Comparison of ENCODE assay signal across 8 cellular contexts in the genomic region with DNA sequence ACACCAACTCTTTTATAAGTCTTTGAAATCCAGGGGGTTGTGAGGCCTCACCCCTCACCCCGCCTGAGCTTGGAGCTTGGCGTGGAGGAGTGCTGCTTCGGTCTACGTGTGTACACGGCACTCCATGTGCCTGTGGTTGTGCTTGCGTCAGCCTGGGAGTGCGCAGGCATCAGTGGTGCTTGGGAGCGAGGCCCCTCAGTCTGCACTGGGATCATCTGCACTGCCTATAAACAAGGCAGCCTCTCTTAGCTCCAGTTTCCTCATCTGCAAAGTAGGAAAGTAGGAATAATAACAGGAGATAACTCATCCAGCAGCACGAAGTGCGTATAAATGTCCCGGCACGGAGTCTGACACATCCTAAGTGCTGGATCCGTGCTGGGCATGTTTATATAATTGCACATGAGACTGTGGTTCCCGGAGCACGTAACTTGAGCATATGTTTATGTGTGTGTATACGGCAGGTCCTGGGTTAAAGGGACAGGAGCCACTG. TPM values are rescaled to one million over a fixed set of nuclear protein-coding genes. Genes with fewer than 3 reads are reported as not detected.
DNase-seq lines count a peak whose midpoint lies in the region; ATAC-seq and TF ChIP-seq lines count a peak whose summit lies in the region.

No MANE protein-coding gene starts in this region.

- H3K27me3 ChIP-seq in brain microvascular endothelial cell (replicated peaks) (no peaks in the 10 kb centered on the region), kidney epithelial cell (ENCODE audit: control insufficient read depth, insufficient read depth, low read length) (no peaks in the 10 kb centered on the region), SK-N-SH (ENCODE audit: insufficient read depth) (no peaks in the 10 kb centered on the region)

- in situ Hi-C loops in brain microvascular endothelial cell (cut with HindIII; ENCODE audit: low pct_ligation_motif_present, low sequenced_read_pairs), result no loop called here

- H3K36me3 ChIP-seq in brain microvascular endothelial cell (replicated peaks) (no peaks in the 10 kb centered on the region), kidney epithelial cell (ENCODE audit: control insufficient read depth, insufficient read depth, low read length) (no peaks in the 10 kb centered on the region), SK-N-SH (replicated peaks in 1 of 2; ENCODE audit: control insufficient read depth in 1 of 2, insufficient read depth in 2 of 2, low read length in 1 of 2) (no peaks in the 10 kb centered on the region)

- no peak overlapping the region for H3K4me2 ChIP-seq in SK-N-SH

- no peak for TF ChIP-seq CTCF in brain microvascular endothelial cell (IDR thresholded peaks at IDR 0.05; ENCODE audit: low read depth, low read length, missing control alignments)
- no peak for TF ChIP-seq CTCF in kidney epithelial cell (IDR thresholded peaks at IDR 0.05; ENCODE audit: insufficient read depth, low read length, poor library complexity, severe bottlenecking)
- TF ChIP-seq CTCF in SK-N-SH (IDR thresholded peaks at IDR 0.05), result no peak

- no peak overlapping the region for H3K9ac ChIP-seq in SK-N-SH

- H3F3A ChIP-seq in SK-N-SH (replicated peaks; ENCODE audit: insufficient read depth), result no peaks in the 10 kb centered on the region

- POLR2A ChIA-PET in SK-N-SH (lab: Yijun Ruan, JAX), result no interaction called here

- no peaks in the 10 kb centered on the region for H3K9me3 ChIP-seq in SK-N-SH

- peak; percentile 4 for ATAC-seq in GM18498 (IDR thresholded peaks at IDR 0.05; ENCODE audit: unreplicated experiment)
- peak; percentile 20 for ATAC-seq in HG02884 (IDR thresholded peaks at IDR 0.05; ENCODE audit: unreplicated experiment)
- ATAC-seq in HG03565 (IDR thresholded peaks at IDR 0.05; ENCODE audit: unreplicated experiment), result no peak

- no peak for TF ChIP-seq RAD21 in SK-N-SH (IDR thresholded peaks at IDR 0.05; ENCODE audit: low read length)

- no peaks in the 10 kb centered on the region for H3K79me2 ChIP-seq in SK-N-SH (ENCODE audit: insufficient read depth)

- 58% methylated on average over 14 of the region's 16 CpGs for WGBS in SK-N-SH (ENCODE audit: low lambda C conversion rate)

- H2AFZ ChIP-seq in SK-N-SH (ENCODE audit: low read depth), result no peak overlapping the region

- peak; percentile 62 for DNase-seq in T follicular helper cell (ENCODE audit: low read depth)
- DNase-seq in brain microvascular endothelial cell, result peak; percentile 92
- peak; percentile 29 for DNase-seq in kidney epithelial cell (ENCODE audit: low read depth)
- DNase-seq in stimulated activated CD4-positive, alpha-beta T cell treated with anti-CD3 and anti-CD28 coated beads, Interleukin-2, amount 100 ng/mL, for 24 hours, result peak; percentile 56 to 59
- DNase-seq in SK-N-SH, result no peak

- no peak for TF ChIP-seq EP300 in SK-N-SH (IDR thresholded peaks at IDR 0.05; ENCODE audit: borderline replicate concordance in 1 of 2, low read depth in 1 of 2, low read length in 1 of 2)

- CTCF ChIA-PET in SK-N-SH (lab: Yijun Ruan, JAX), result no interaction called here

- no peaks in the 10 kb centered on the region for H4K20me1 ChIP-seq in SK-N-SH (ENCODE audit: insufficient read depth)

- H3K27ac ChIP-seq in brain microvascular endothelial cell, result peak overlapping the region; percentile 90
- H3K27ac ChIP-seq in SK-N-SH (ENCODE audit: low read depth in 2 of 2, low read length in 1 of 2), result no peak overlapping the region

- H3K4me3 ChIP-seq in brain microvascular endothelial cell (ENCODE audit: low read depth, low read length), result peak overlapping the region; percentile 89
- H3K4me3 ChIP-seq in kidney epithelial cell (ENCODE audit: low read depth, low read length), result peak overlapping the region; percentile 69
- no peak overlapping the region for H3K4me3 ChIP-seq in SK-N-SH (ENCODE audit: low read depth in 2 of 2, low read length in 1 of 2)

- no peaks in the 10 kb centered on the region; a peak in 2 of 4 replicates for H3K4me1 ChIP-seq in SK-N-SH (ENCODE audit: control insufficient read depth in 1 of 2, insufficient read depth in 2 of 2, low read depth in 1 of 2, low read length in 1 of 2)

- H3K9me2 ChIP-seq in SK-N-SH, result no peaks in the 10 kb centered on the region

TF ChIP-seq in SK-N-SH, 30 proteins besides CTCF, POLR2A, EP300 and RAD21:
- no peak for TF ChIP-seq RCOR1 (IDR thresholded peaks at IDR 0.05; ENCODE audit: low read length)
- no peak for TF ChIP-seq TEAD4 (IDR thresholded peaks at IDR 0.05; ENCODE audit: borderline replicate concordance, insufficient read depth)
- TF ChIP-seq, protein P1, sequence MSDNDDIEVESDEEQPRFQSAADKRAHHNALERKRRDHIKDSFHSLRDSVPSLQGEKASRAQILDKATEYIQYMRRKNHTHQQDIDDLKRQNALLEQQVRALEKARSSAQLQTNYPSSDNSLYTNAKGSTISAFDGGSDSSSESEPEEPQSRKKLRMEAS (IDR thresholded peaks at IDR 0.05; ENCODE audit: low read depth), result no peak
- no peak for TF ChIP-seq JUND (IDR thresholded peaks at IDR 0.05)
- no peak for TF ChIP-seq NFIC (IDR thresholded peaks at IDR 0.05; ENCODE audit: borderline replicate concordance)
- TF ChIP-seq, protein P2, sequence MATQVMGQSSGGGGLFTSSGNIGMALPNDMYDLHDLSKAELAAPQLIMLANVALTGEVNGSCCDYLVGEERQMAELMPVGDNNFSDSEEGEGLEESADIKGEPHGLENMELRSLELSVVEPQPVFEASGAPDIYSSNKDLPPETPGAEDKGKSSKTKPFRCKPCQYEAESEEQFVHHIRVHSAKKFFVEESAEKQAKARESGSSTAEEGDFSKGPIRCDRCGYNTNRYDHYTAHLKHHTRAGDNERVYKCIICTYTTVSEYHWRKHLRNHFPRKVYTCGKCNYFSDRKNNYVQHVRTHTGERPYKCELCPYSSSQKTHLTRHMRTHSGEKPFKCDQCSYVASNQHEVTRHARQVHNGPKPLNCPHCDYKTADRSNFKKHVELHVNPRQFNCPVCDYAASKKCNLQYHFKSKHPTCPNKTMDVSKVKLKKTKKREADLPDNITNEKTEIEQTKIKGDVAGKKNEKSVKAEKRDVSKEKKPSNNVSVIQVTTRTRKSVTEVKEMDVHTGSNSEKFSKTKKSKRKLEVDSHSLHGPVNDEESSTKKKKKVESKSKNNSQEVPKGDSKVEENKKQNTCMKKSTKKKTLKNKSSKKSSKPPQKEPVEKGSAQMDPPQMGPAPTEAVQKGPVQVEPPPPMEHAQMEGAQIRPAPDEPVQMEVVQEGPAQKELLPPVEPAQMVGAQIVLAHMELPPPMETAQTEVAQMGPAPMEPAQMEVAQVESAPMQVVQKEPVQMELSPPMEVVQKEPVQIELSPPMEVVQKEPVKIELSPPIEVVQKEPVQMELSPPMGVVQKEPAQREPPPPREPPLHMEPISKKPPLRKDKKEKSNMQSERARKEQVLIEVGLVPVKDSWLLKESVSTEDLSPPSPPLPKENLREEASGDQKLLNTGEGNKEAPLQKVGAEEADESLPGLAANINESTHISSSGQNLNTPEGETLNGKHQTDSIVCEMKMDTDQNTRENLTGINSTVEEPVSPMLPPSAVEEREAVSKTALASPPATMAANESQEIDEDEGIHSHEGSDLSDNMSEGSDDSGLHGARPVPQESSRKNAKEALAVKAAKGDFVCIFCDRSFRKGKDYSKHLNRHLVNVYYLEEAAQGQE (IDR thresholded peaks at IDR 0.05; ENCODE audit: low read depth, low read length), result no peak
- TF ChIP-seq NRF1 (IDR thresholded peaks at IDR 0.05; ENCODE audit: low read depth, low read length), result no peak
- TF ChIP-seq ELF1 (IDR thresholded peaks at IDR 0.05), result no peak
- TF ChIP-seq, protein P3, sequence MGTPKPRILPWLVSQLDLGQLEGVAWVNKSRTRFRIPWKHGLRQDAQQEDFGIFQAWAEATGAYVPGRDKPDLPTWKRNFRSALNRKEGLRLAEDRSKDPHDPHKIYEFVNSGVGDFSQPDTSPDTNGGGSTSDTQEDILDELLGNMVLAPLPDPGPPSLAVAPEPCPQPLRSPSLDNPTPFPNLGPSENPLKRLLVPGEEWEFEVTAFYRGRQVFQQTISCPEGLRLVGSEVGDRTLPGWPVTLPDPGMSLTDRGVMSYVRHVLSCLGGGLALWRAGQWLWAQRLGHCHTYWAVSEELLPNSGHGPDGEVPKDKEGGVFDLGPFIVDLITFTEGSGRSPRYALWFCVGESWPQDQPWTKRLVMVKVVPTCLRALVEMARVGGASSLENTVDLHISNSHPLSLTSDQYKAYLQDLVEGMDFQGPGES (IDR thresholded peaks at IDR 0.05; ENCODE audit: low read depth, low read length), result no peak
- TF ChIP-seq FOXJ3 (CRISPR knock-in tag; IDR thresholded peaks at IDR 0.05), result no peak
- TF ChIP-seq GABPA (IDR thresholded peaks at IDR 0.05; ENCODE audit: low read depth), result no peak
- no peak for TF ChIP-seq PBX3 (IDR thresholded peaks at IDR 0.05)

RNA-seq across cellular contexts. Expression of gene GYPC, which starts 1.2 kb away (rescaled TPM):
- 127 and 137 TPM in 2 replicates for total RNA-seq in kidney epithelial cell
- polyA plus RNA-seq in SK-N-SH (2012; rRNA removed), result not detected in 2 replicates
- polyA plus RNA-seq in SK-N-SH (2012; cell fraction: cytosol; rRNA removed), result not detected in 2 replicates
- not detected in 2 replicates for polyA plus RNA-seq in SK-N-SH (2012; cell fraction: nucleus; rRNA removed)

Comparison
In these comparisons a context has a peak if more than half of its experiments do, and no peak if none do; other contexts are left out.
1. H3K4me3 ChIP-seq: peak in brain microvascular endothelial cell (single experiment) and kidney epithelial cell (single experiment); none in SK-N-SH (0 of 2).